9 cellular contexts compared by ENCODE assay signal in the genomic region with DNA sequence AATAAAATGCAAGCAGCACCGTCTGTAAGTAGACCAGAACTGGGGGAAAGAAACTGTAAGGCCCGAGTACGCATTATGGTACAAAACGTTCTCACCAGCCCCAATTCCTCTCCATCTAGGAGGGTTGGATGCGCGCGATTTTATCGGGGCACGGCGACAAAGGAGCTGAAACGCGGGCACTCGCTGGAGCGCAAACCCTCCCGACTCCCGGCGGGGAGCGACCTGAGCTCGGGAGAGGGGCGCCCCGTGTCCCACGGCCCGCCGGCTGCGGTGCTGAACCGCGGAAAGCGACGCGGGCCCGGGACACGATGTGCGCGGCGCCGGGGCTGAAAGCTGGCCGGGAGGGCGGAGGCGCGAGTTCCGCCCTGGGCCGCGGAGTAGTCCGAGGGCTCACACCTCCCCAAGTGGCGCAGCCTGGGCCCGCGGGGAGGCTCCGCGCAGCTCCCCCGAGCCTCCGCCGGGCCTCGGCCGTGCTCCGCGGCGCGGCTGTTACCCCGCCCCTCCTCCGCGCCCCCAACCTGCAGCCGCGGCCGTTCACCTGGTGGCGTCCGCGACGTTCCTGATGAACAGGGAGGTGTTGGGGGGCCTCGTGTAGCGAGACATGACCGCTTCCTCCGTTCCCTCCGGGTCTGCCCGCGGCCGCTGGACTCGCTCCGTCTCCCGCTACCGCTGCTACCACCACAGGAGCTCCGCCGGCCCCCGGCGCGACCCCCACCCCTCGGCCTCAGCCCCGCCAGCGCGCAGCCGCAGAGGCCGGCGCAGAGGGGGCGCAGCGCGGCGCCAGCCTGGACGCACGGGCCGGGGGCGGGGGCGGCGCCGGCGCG. TPM values are rescaled to one million over a fixed set of nuclear protein-coding genes. Genes with fewer than 3 reads are reported as not detected.
A peak's percentile ranks its signal among the peaks of the same experiment; 100 is the strongest.
DNase-seq lines count a peak whose midpoint lies in the region; ATAC-seq, FAIRE-seq and TF ChIP-seq lines count a peak whose summit lies in the region.
"Had no signal": no experiment of that assay in that cellular context is flagged by ENCODE, and none has a peak within 500 bp of the region (broad histone marks: within the 10 kb centered on the region; RNA-seq: fewer than 3 reads in every experiment).

TSS of gene SRSF12 (minus strand) at position 787 of the 824 bp plus-strand sequence. CDS start at position 603, 184 bp downstream.

- H2AFZ ChIP-seq in HepG2 (ENCODE audit: low read length) = peak within 1 kb of the TSS; percentile 81

- H3K27me3 Mint-ChIP-seq in activated B cell treated with CpG ODN at 0.5 μM for 24 hours = peaks cover 14% of the 10 kb centered on the region

- BruUV-seq in HepG2 (replicated peaks; lab: Mats Ljungman, UMichigan) = no TSS peak

- in situ Hi-C loops in HepG2 (cut with HindIII; ENCODE audit: extremely low pct_ligation_motif_present, low pct_unique_long_range_greater_than_20kb) = no loop called here

- no peak for TF ChIP-seq EP300 in Ishikawa (IDR thresholded peaks at IDR 0.05; ENCODE audit: borderline replicate concordance)
- TF ChIP-seq EP300 in HepG2 (IDR thresholded peaks at IDR 0.05; ENCODE audit: low read depth in 2 of 2, low read length in 2 of 2) = no peak
- TF ChIP-seq EP300 in HepG2 (CRISPR knock-in tag; IDR thresholded peaks at IDR 0.05; ENCODE audit: borderline replicate concordance) = no peak

- TF ChIP-seq RAD21 in Ishikawa (IDR thresholded peaks at IDR 0.05; ENCODE audit: low read depth) (no peak), HepG2 (CRISPR knock-in tag; IDR thresholded peaks at IDR 0.05) (no peak)

- FAIRE-seq in HepG2 (lab: Jason Lieb, UNC) = no peak

- peak within 1 kb of the TSS; percentile 80 for H3K4me3 Mint-ChIP-seq in activated B cell treated with CpG ODN at 0.5 μM for 24 hours

- no peaks in the 10 kb centered on the region for H3K9me3 ChIP-seq in HepG2 (ENCODE audit: low read length)

- no peak for TF ChIP-seq POLR2A in HepG2 (IDR thresholded peaks at IDR 0.05; ENCODE audit: insufficient read depth in 1 of 2, low read depth in 2 of 2, low read length in 2 of 2)

- ATAC-seq in GM21360 (IDR thresholded peaks at IDR 0.05; ENCODE audit: unreplicated experiment) (peak; percentile 70), activated B cell treated with CpG ODN at 0.5 μM for 24 hours (ENCODE audit: low read depth) (peak; percentile 81), HepG2 (peak; percentile 91), GM21528 (IDR thresholded peaks at IDR 0.05; ENCODE audit: low FRiP score, unreplicated experiment) (no peak)

- POLR2A ChIA-PET in activated B cell treated with CpG ODN at 0.5 μM for 24 hours (lab: Charles Lee) = interaction anchor here (0.6 to 2.3 kb wide), 5 partner anchors 9 to 486 kb away, joined by 3 to 25 read pairs (median 5); partner anchors contain the start of gene PNRC1
- POLR2A ChIA-PET in HepG2 (lab: Yijun Ruan, JAX) = interaction anchor here (0.6 to 2.1 kb wide), 5 partner anchors 13 to 134 kb away, joined by 3 to 12 read pairs (median 3); partner anchors contain the start of genes PM20D2 and PNRC1

- no peaks in the 10 kb centered on the region for H3K36me3 Mint-ChIP-seq in activated B cell treated with CpG ODN at 0.5 μM for 24 hours (ENCODE audit: low read depth)

- peak within 1 kb of the TSS; percentile 71 for H3K9ac ChIP-seq in HepG2 (ENCODE audit: insufficient read depth, low read depth, low read length)

- peak; percentile 45 for DNase-seq in COR-L47 (lab: John Stamatoyannopoulos, UW)
- peak; percentile 43 for DNase-seq in activated B cell treated with CpG ODN at 0.5 μM for 24 hours
- peak; percentile 27 for DNase-seq in choroid plexus epithelial cell (ENCODE audit: low read depth)
- DNase-seq in HepG2 (ENCODE audit: low spot score) = no peak
- peak; percentile 13 to 17 for DNase-seq in stimulated activated CD4-positive, alpha-beta T cell treated with anti-CD3 and anti-CD28 coated beads, Interleukin-4, amount 100 ng/mL, for 48 hours (ENCODE audit: low read depth in 2 of 2)

- CTCF ChIA-PET in activated B cell treated with CpG ODN at 0.5 μM for 24 hours (lab: Charles Lee) (no interaction called here), HepG2 (lab: Yijun Ruan, JAX; ENCODE audit: low intra/inter-chr PET ratio, low total read pairs) (interaction anchor here (1.0 to 1.4 kb wide), 2 partner anchors 125 to 134 kb away, joined by 3 read pairs; no protein-coding TSS in a partner anchor)

- no peak within 1 kb of the TSS for H3K27ac ChIP-seq in HepG2 (ENCODE audit: extremely low read length, insufficient read depth, low read length)

- TF ChIP-seq CTCF in activated B cell treated with CpG ODN at 0.5 μM for 24 hours (IDR thresholded peaks at IDR 0.05) (no peak), choroid plexus epithelial cell (conservative IDR thresholded peaks at IDR 0.05; ENCODE audit: low read depth, low read length) (no peak), HepG2 (CRISPR knock-in tag; IDR thresholded peaks at IDR 0.05) (peak; percentile 13; the same call in 1 of the 2 replicates)

- no peak within 1 kb of the TSS for H3K27ac Mint-ChIP-seq in activated B cell treated with CpG ODN at 0.5 μM for 24 hours

- H3K36me3 ChIP-seq in HepG2 (replicated peaks in 1 of 2; ENCODE audit: control insufficient read depth in 1 of 2, insufficient read depth in 2 of 2, low read length in 2 of 2) = no peaks in the 10 kb centered on the region

- intact Hi-C loops in activated B cell treated with CpG ODN at 0.5 μM for 24 hours (cut with micrococcal nuclease) (loop anchor here (2.0 kb wide), 2 partner anchors 29 to 35 kb away; partner anchors contain the start of gene PM20D2), HepG2 (cut with micrococcal nuclease; ENCODE audit: unreplicated experiment) (loop anchor here (1.0 kb wide), 1 partner anchor 135 kb away; no protein-coding TSS in a partner anchor)

- H3K4me1 ChIP-seq in HepG2 (ENCODE audit: insufficient read depth, low read length) = peaks cover 38% of the 10 kb centered on the region

- peak within 1 kb of the TSS; percentile 94 for H3K4me2 ChIP-seq in HepG2 (ENCODE audit: low read depth, low read length)

- H3K79me2 ChIP-seq in HepG2 (ENCODE audit: insufficient read depth, low read length) = no peaks in the 10 kb centered on the region

- no peaks in the 10 kb centered on the region for H3K27me3 ChIP-seq in HepG2 (ENCODE audit: control insufficient read depth in 1 of 2, insufficient read depth in 2 of 2, low read length in 2 of 2)

- H3K9me3 Mint-ChIP-seq in activated B cell treated with CpG ODN at 0.5 μM for 24 hours = no peaks in the 10 kb centered on the region

- H3K4me3 ChIP-seq in choroid plexus epithelial cell (ENCODE audit: low read depth, low read length) = peak within 1 kb of the TSS; percentile 60
- H3K4me3 ChIP-seq in HepG2 (replicated peaks in 1 of 3; ENCODE audit: insufficient read depth in 1 of 3, low read depth in 2 of 3, low read length in 3 of 3) = peak within 1 kb of the TSS; percentile 64 to 79 (median 78)

- 1% methylated on average over 18 of the region's 105 CpGs for WGBS in HepG2 (ENCODE audit: low lambda C conversion rate)

- no peaks in the 10 kb centered on the region for H4K20me1 ChIP-seq in HepG2 (ENCODE audit: insufficient read depth, low read length)

- peaks cover 6% of the 10 kb centered on the region for H3K4me1 Mint-ChIP-seq in activated B cell treated with CpG ODN at 0.5 μM for 24 hours

TF ChIP-seq in Ishikawa, 13 proteins besides CTCF, POLR2A, EP300 and RAD21:
- TF ChIP-seq CREB1 (IDR thresholded peaks at IDR 0.05; ENCODE audit: low read depth) (no peak), ZBTB7A (IDR thresholded peaks at IDR 0.05; ENCODE audit: low read depth) (peak; percentile 64; the same call in 1 of the 2 replicates), TCF12 (IDR thresholded peaks at IDR 0.05; ENCODE audit: low read depth) (no peak), YY1 (IDR thresholded peaks at IDR 0.05; ENCODE audit: low read depth) (peak; percentile 29; the same call in 1 of the 2 replicates), MAX (IDR thresholded peaks at IDR 0.05) (peak; percentile 53; the same call in 1 of the 2 replicates), TAF1 (IDR thresholded peaks at IDR 0.05; ENCODE audit: low read depth) (no peak)

TF ChIP-seq in HepG2, 621 proteins besides CTCF, POLR2A, EP300 and RAD21 (continues in another document):
- TF ChIP-seq SMC3 (IDR thresholded peaks at IDR 0.05; ENCODE audit: low read length) (no peak), BCL3 (CRISPR knock-in tag; IDR thresholded peaks at IDR 0.05) (0 out of 2 replicates have a peak, but pooled peaks have one; percentile 49), ZNF772 (CRISPR knock-in tag; IDR thresholded peaks at IDR 0.05) (0 out of 2 replicates have a peak, but pooled peaks have one; percentile 27), YEATS2 (CRISPR knock-in tag; IDR thresholded peaks at IDR 0.05; ENCODE audit: borderline replicate concordance) (no peak)

RNA-seq across cellular contexts. Expression of gene SRSF12, which starts in this region (rescaled TPM):
- total RNA-seq in activated B cell treated with CpG ODN at 0.5 μM for 24 hours (not detected in 2 replicates), HepG2 (2016; rRNA removed; fragmentation: Illumina TruSeq; extraction: Trizol) (1.9 TPM in 2 replicates)
- 1.3 TPM in 2 replicates for total RNA-seq in HepG2 (2016; cell fraction: cytosol; rRNA removed; fragmentation: Illumina TruSeq; extraction: Trizol; ENCODE audit: low read depth)
- total RNA-seq in HepG2 (2016; cell fraction: insoluble cytoplasmic fraction; rRNA removed; fragmentation: Illumina TruSeq; extraction: Trizol) = 1.8 and 2.0 TPM in 2 replicates
- total RNA-seq in HepG2 (2016; cell fraction: membrane; rRNA removed; fragmentation: Illumina TruSeq; extraction: Trizol) = 1.8 and 2.4 TPM in 2 replicates
- total RNA-seq in HepG2 (2016; cell fraction: nucleus; rRNA removed; fragmentation: Illumina TruSeq; extraction: Trizol) = 2.2 TPM in 2 replicates
- 1.4 and 1.7 TPM in 2 replicates for polyA plus RNA-seq in HepG2 (2011; rRNA removed)
- polyA plus RNA-seq in HepG2 (2011; cell fraction: cytosol; rRNA removed) = 0.78 and 0.99 TPM in 2 replicates
- polyA plus RNA-seq in HepG2 (2011; cell fraction: nucleus; rRNA removed) = 1.0 and 1.6 TPM in 2 replicates
- polyA plus RNA-seq in HepG2 (2012) = 1.9 and 2.1 TPM in 2 replicates
- 1.4 and 1.6 TPM in 2 replicates for polyA plus RNA-seq in HepG2 (2016; cell fraction: cytosol; fragmentation: Illumina TruSeq; extraction: Trizol; ENCODE audit: low read depth)
- polyA plus RNA-seq in HepG2 (2016; cell fraction: insoluble cytoplasmic fraction; fragmentation: Illumina TruSeq; extraction: Trizol; ENCODE audit: low read depth) = 2.6 and 2.8 TPM in 2 replicates
- 1.8 and 3.0 TPM in 2 replicates for polyA plus RNA-seq in HepG2 (2016; cell fraction: membrane; fragmentation: Illumina TruSeq; extraction: Trizol; ENCODE audit: low read depth)
- polyA plus RNA-seq in HepG2 (2016; cell fraction: nucleus; fragmentation: Illumina TruSeq; extraction: Trizol; ENCODE audit: insufficient read depth, low read depth) = 5.7 and 6.1 TPM in 2 replicates
- 0.20 TPM in 1 of 2 replicates, not detected in the other for polyA minus RNA-seq in HepG2 (2011; rRNA and poly(A)+ RNA removed; ENCODE audit: low replicate concordance)
- polyA minus RNA-seq in HepG2 (2011; cell fraction: cytosol; rRNA and poly(A)+ RNA removed) = 0.49 and 1.2 TPM in 2 replicates
- polyA minus RNA-seq in HepG2 (2011; cell fraction: nucleus; rRNA and poly(A)+ RNA removed) = 2.4 and 3.1 TPM in 2 replicates
- total RNA-seq: T-helper 1 cell treated with Interleukin-12 subunit alpha and Interleukin-12 subunit beta and Interleukin-4 antibody, amounts not matched to agents 30 ng/mL and 1 ng/mL, for 36 hours had no signal

Comparison
In these comparisons a context has a peak if more than half of its experiments do, and no peak if none do; other contexts are left out.
1. Peak in DNase-seq and ATAC-seq in activated B cell treated with CpG ODN at 0.5 μM for 24 hours; RNA of the gene not detected or under 1 TPM.